Comparison of ENCODE assay signal across 8 cellular contexts in genomic region chr15:72203507-72203837, GRCh38. TPM values are rescaled to one million over a fixed set of nuclear protein-coding genes. Genes with fewer than 3 reads are reported as not detected.
A peak's percentile ranks its signal among the peaks of the same experiment; 100 is the strongest.
DNase-seq lines count a peak whose midpoint lies in the region; ATAC-seq and TF ChIP-seq lines count a peak whose summit lies in the region.

No MANE protein-coding gene starts in this region.

- in situ Hi-C loops in astrocyte of the spinal cord (cut with HindIII; ENCODE audit: low sequenced_read_pairs): no loop called here

- POLR2A ChIA-PET in activated CD4-positive, alpha-beta T cell treated with anti-CD3 and anti-CD28 coated beads, Interleukin-2, amount 10 ng/mL, durations not matched to agents 7 days and 5 days (lab: Charles Lee): no interaction called here
- POLR2A ChIA-PET in naive thymus-derived CD4-positive, alpha-beta T cell (lab: Charles Lee): no interaction called here

- H3K27ac ChIP-seq in testis: peak overlapping the region in 1 of 2 donors; percentile 23
- no peak overlapping the region for H3K27ac ChIP-seq in naive thymus-derived CD4-positive, alpha-beta T cell (ENCODE audit: low read depth, low read length)

- H3K4me3 ChIP-seq in astrocyte of the spinal cord (ENCODE audit: low read depth, low read length) (no peak overlapping the region), testis (no peak overlapping the region)
- no peak overlapping the region for H3K4me3 ChIP-seq in naive thymus-derived CD4-positive, alpha-beta T cell (ENCODE audit: low read length)

- peaks cover 90% of the 10 kb centered on the region for H3K36me3 Mint-ChIP-seq in activated CD4-positive, alpha-beta T cell treated with anti-CD3 and anti-CD28 coated beads, Interleukin-2, amount 10 ng/mL, durations not matched to agents 24 days and 14 days (ENCODE audit: low read depth)
- peaks cover 84% of the 10 kb centered on the region for H3K36me3 Mint-ChIP-seq in activated CD4-positive, alpha-beta T cell treated with anti-CD3 and anti-CD28 coated beads, Interleukin-2, amount 10 ng/mL, durations not matched to agents 7 days and 5 days (ENCODE audit: low read depth)
- peaks cover 17 to 48% (median 27%) of the 10 kb centered on the region in 5 donors for H3K36me3 Mint-ChIP-seq in naive thymus-derived CD4-positive, alpha-beta T cell

- no peak overlapping the region for H3K4me3 Mint-ChIP-seq in activated CD4-positive, alpha-beta T cell treated with anti-CD3 and anti-CD28 coated beads, Interleukin-2, amount 10 ng/mL, durations not matched to agents 24 days and 14 days
- no peak overlapping the region for H3K4me3 Mint-ChIP-seq in activated CD4-positive, alpha-beta T cell treated with anti-CD3 and anti-CD28 coated beads, Interleukin-2, amount 10 ng/mL, durations not matched to agents 7 days and 5 days
- H3K4me3 Mint-ChIP-seq in naive thymus-derived CD4-positive, alpha-beta T cell: no peak overlapping the region

- ATAC-seq in naive thymus-derived CD4-positive, alpha-beta T cell: no peak

- H3K4me1 Mint-ChIP-seq in activated CD4-positive, alpha-beta T cell treated with anti-CD3 and anti-CD28 coated beads, Interleukin-2, amount 10 ng/mL, durations not matched to agents 24 days and 14 days: peaks cover 33% of the 10 kb centered on the region
- H3K4me1 Mint-ChIP-seq in activated CD4-positive, alpha-beta T cell treated with anti-CD3 and anti-CD28 coated beads, Interleukin-2, amount 10 ng/mL, durations not matched to agents 7 days and 5 days: peaks cover 9% of the 10 kb centered on the region
- H3K4me1 Mint-ChIP-seq in naive thymus-derived CD4-positive, alpha-beta T cell: peaks cover 0 to 35% (median 0%) of the 10 kb centered on the region in 7 donors

- intact Hi-C loops in activated CD4-positive, alpha-beta T cell treated with anti-CD3 and anti-CD28 coated beads, Interleukin-2, amount 10 ng/mL, durations not matched to agents 24 days and 14 days (cut with micrococcal nuclease): no loop called here
- intact Hi-C loops in testis (cut with DNase I; ENCODE audit: low total_unique reads): loop anchor here (10.0 kb wide), 1 partner anchor 71 kb away; the partner anchor contains the start of gene PARP6
- intact Hi-C loops in naive thymus-derived CD4-positive, alpha-beta T cell (cut with micrococcal nuclease): no loop called here

- H3K9me3 ChIP-seq in testis: no peaks in the 10 kb centered on the region
- no peaks in the 10 kb centered on the region for H3K9me3 ChIP-seq in naive thymus-derived CD4-positive, alpha-beta T cell (ENCODE audit: control insufficient read depth in 2 of 3, low read length in 3 of 3)

- CTCF ChIA-PET in activated CD4-positive, alpha-beta T cell treated with anti-CD3 and anti-CD28 coated beads, Interleukin-2, amount 10 ng/mL, durations not matched to agents 7 days and 5 days (lab: Charles Lee): no interaction called here
- CTCF ChIA-PET in naive thymus-derived CD4-positive, alpha-beta T cell (lab: Charles Lee): interaction anchor here (1.0 kb wide), 1 partner anchor 37 kb away, joined by 3 read pairs; no protein-coding TSS in a partner anchor

- TF ChIP-seq CTCF in astrocyte of the spinal cord (IDR thresholded peaks at IDR 0.05; ENCODE audit: low read depth, low read length) (no peak), testis (IDR thresholded peaks at IDR 0.05) (no peak)

- H3K27me3 ChIP-seq in testis: no peaks in the 10 kb centered on the region
- no peaks in the 10 kb centered on the region for H3K27me3 ChIP-seq in naive thymus-derived CD4-positive, alpha-beta T cell (ENCODE audit: control insufficient read depth in 2 of 2, insufficient read depth in 2 of 2, low read length in 2 of 2)

- WGBS in testis, 2 donors: 25 to 55% methylated on average over 5 of the region's 5 CpGs

- DNase-seq in activated CD4-positive, alpha-beta T cell treated with anti-CD3 and anti-CD28 coated beads, Interleukin-2, amount 10 ng/mL, durations not matched to agents 24 days and 14 days: no peak
- no peak for DNase-seq in activated CD4-positive, alpha-beta T cell treated with anti-CD3 and anti-CD28 coated beads, Interleukin-2, amount 10 ng/mL, durations not matched to agents 7 days and 5 days
- peak; percentile 86 for DNase-seq in astrocyte of the spinal cord (ENCODE audit: low read depth, low spot score)
- peak; percentile 77 for DNase-seq in iris pigment epithelial cell (ENCODE audit: low read depth)
- peak; percentile 75 for DNase-seq in testis
- DNase-seq in central memory CD4-positive, alpha-beta T cell: no peak
- DNase-seq in naive thymus-derived CD4-positive, alpha-beta T cell: no peak
- DNase-seq in KG1 (lab: John Stamatoyannopoulos, UW): no peak

- peak overlapping the region; percentile 43 for H3K27ac Mint-ChIP-seq in activated CD4-positive, alpha-beta T cell treated with anti-CD3 and anti-CD28 coated beads, Interleukin-2, amount 10 ng/mL, durations not matched to agents 24 days and 14 days
- H3K27ac Mint-ChIP-seq in activated CD4-positive, alpha-beta T cell treated with anti-CD3 and anti-CD28 coated beads, Interleukin-2, amount 10 ng/mL, durations not matched to agents 7 days and 5 days: no peak overlapping the region
- H3K27ac Mint-ChIP-seq in naive thymus-derived CD4-positive, alpha-beta T cell: peak overlapping the region in 3 of 9 donors; percentile 7 to 75 (median 12)

- no peaks in the 10 kb centered on the region for H3K27me3 Mint-ChIP-seq in activated CD4-positive, alpha-beta T cell treated with anti-CD3 and anti-CD28 coated beads, Interleukin-2, amount 10 ng/mL, durations not matched to agents 24 days and 14 days
- H3K27me3 Mint-ChIP-seq in activated CD4-positive, alpha-beta T cell treated with anti-CD3 and anti-CD28 coated beads, Interleukin-2, amount 10 ng/mL, durations not matched to agents 7 days and 5 days: no peaks in the 10 kb centered on the region
- H3K27me3 Mint-ChIP-seq in naive thymus-derived CD4-positive, alpha-beta T cell: no peaks in the 10 kb centered on the region

- no peak for TF ChIP-seq POLR2A in testis (IDR thresholded peaks at IDR 0.05)

- H3K4me1 ChIP-seq in testis: peaks cover 37% of the 10 kb centered on the region
- no peaks in the 10 kb centered on the region for H3K4me1 ChIP-seq in naive thymus-derived CD4-positive, alpha-beta T cell (ENCODE audit: control insufficient read depth in 2 of 2, insufficient read depth in 2 of 2, low read length in 2 of 2)

- H3K9me3 Mint-ChIP-seq in activated CD4-positive, alpha-beta T cell treated with anti-CD3 and anti-CD28 coated beads, Interleukin-2, amount 10 ng/mL, durations not matched to agents 24 days and 14 days: no peaks in the 10 kb centered on the region
- H3K9me3 Mint-ChIP-seq in activated CD4-positive, alpha-beta T cell treated with anti-CD3 and anti-CD28 coated beads, Interleukin-2, amount 10 ng/mL, durations not matched to agents 7 days and 5 days: no peaks in the 10 kb centered on the region
- no peaks in the 10 kb centered on the region for H3K9me3 Mint-ChIP-seq in naive thymus-derived CD4-positive, alpha-beta T cell

- peaks cover 2% of the 10 kb centered on the region for H3K36me3 ChIP-seq in testis (ENCODE audit: low read depth, missing control alignments)
- H3K36me3 ChIP-seq in naive thymus-derived CD4-positive, alpha-beta T cell (ENCODE audit: control insufficient read depth in 2 of 3, insufficient read depth in 3 of 3, low read length in 3 of 3): peaks cover 28 to 100% (median 35%) of the 10 kb centered on the region in 3 experiments

RNA-seq across cellular contexts. Expression of gene GRAMD2A, which starts 5.9 kb away (rescaled TPM):
- 0.21 TPM in 1 of 2 replicates, not detected in the other for total RNA-seq in activated CD4-positive, alpha-beta T cell treated with anti-CD3 and anti-CD28 coated beads, Interleukin-2, amount 10 ng/mL, durations not matched to agents 24 days and 14 days
- total RNA-seq in activated CD4-positive, alpha-beta T cell treated with anti-CD3 and anti-CD28 coated beads, Interleukin-2, amount 10 ng/mL, durations not matched to agents 7 days and 5 days: not detected
- total RNA-seq in testis: 1 to 10 TPM in 1 of 2 donors, under 1 TPM in 1; 0.31 to 1.4 TPM
- polyA plus RNA-seq in testis (ENCODE audit: insufficient read depth, low read depth, low replicate concordance): 3.1 TPM
- total RNA-seq in naive thymus-derived CD4-positive, alpha-beta T cell: not detected
- polyA plus RNA-seq in naive thymus-derived CD4-positive, alpha-beta T cell: not detected

RNA-seq across cellular contexts. Expression of gene PKM, which starts 27.5 kb away (rescaled TPM):
- 2,437 and 2,525 TPM in 2 replicates for total RNA-seq in activated CD4-positive, alpha-beta T cell treated with anti-CD3 and anti-CD28 coated beads, Interleukin-2, amount 10 ng/mL, durations not matched to agents 24 days and 14 days
- 1,000 to 10,000 TPM; 1,098 to 1,149 TPM for total RNA-seq in activated CD4-positive, alpha-beta T cell treated with anti-CD3 and anti-CD28 coated beads, Interleukin-2, amount 10 ng/mL, durations not matched to agents 7 days and 5 days
- total RNA-seq in testis: 100 to 1,000 TPM; 521 to 530 TPM
- polyA plus RNA-seq in testis (ENCODE audit: insufficient read depth, low read depth, low replicate concordance): 602 TPM
- total RNA-seq in naive thymus-derived CD4-positive, alpha-beta T cell: 1,000 to 10,000 TPM in 1 of 5 experiments, 100 to 1,000 TPM in 4; 237 to 1,627 (median 329) TPM
- polyA plus RNA-seq in naive thymus-derived CD4-positive, alpha-beta T cell: 100 to 1,000 TPM; 422 to 485 TPM

Comparison
In these comparisons a context has a peak if more than half of its experiments do, and no peak if none do; other contexts are left out.
1. DNase-seq: peak in astrocyte of the spinal cord (single experiment), iris pigment epithelial cell (single experiment) and testis (single experiment); none in activated CD4-positive, alpha-beta T cell treated with anti-CD3 and anti-CD28 coated beads, Interleukin-2, amount 10 ng/mL, durations not matched to agents 24 days and 14 days (single experiment), activated CD4-positive, alpha-beta T cell treated with anti-CD3 and anti-CD28 coated beads, Interleukin-2, amount 10 ng/mL, durations not matched to agents 7 days and 5 days (single experiment), central memory CD4-positive, alpha-beta T cell (single experiment), naive thymus-derived CD4-positive, alpha-beta T cell (0 of 9) and KG1 (single experiment).